Comparison of ENCODE assay signal across 23 cellular contexts in the genomic region with DNA sequence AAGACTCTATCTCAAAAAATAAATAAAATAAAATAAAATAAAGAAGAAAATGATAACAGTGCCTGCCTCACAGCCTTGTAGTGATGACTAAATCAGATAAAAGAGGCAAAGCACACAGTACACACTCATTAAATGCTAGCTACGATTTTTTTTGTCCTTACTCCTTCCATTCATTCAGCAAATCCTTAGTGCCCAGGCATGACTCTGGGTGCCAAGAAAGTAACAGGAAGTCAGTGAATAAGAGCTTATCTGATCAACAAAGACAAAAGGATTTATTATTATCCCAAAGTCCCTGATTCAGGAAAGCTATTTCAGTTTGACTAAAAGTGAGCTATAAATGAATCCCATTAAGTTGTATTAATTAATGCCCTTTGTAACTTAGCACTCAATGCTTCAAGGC.
A peak's percentile ranks its signal among the peaks of the same experiment; 100 is the strongest.
DNase-seq lines count a peak whose midpoint lies in the region; ATAC-seq, FAIRE-seq and TF ChIP-seq lines count a peak whose summit lies in the region.
"Had no signal": no experiment of that assay in that cellular context is flagged by ENCODE, and none has a peak within 500 bp of the region (broad histone marks: within the 10 kb centered on the region; RNA-seq: fewer than 3 reads in every experiment).

No MANE protein-coding gene starts in this region.

- H3K9ac ChIP-seq in PC-3 (ENCODE audit: low read length) (no peak overlapping the region), endothelial cell of umbilical vein (replicated peaks; ENCODE audit: extremely low read depth, insufficient read depth, low read length) (no peak overlapping the region)

- dilution Hi-C loops in endothelial cell of umbilical vein (cut with MboI; ENCODE audit: extremely low pct_ligation_motif_present, low sequenced_read_pairs), result no loop called here

- peaks cover 88% of the 10 kb centered on the region for H3K4me1 Mint-ChIP-seq in stimulated activated naive CD8-positive, alpha-beta T cell treated with anti-CD3 and anti-CD28 coated beads, Interleukin-15, Interleukin-2, amounts not matched to agents 100 ng/mL and 50 ng/mL, for 24 hours (ENCODE audit: low read depth)

- H4K20me1 ChIP-seq in PC-3 (ENCODE audit: low read length) (no peaks in the 10 kb centered on the region), endothelial cell of umbilical vein (replicated peaks; ENCODE audit: control insufficient read depth, extremely low read depth, insufficient read depth, low read length) (no peaks in the 10 kb centered on the region)

- no peak for ATAC-seq in stimulated activated naive CD8-positive, alpha-beta T cell treated with anti-CD3 and anti-CD28 coated beads, Interleukin-15, Interleukin-2, amounts not matched to agents 100 U/mL and 50 U/mL, for 24 hours
- ATAC-seq in PC-3 (peak; percentile 53; the same call in 1 of the 2 replicates), GM19324 (IDR thresholded peaks at IDR 0.05; ENCODE audit: low FRiP score, unreplicated experiment) (no peak)
- ATAC-seq: left colon had no signal

- BruUV-seq in PC-3 (replicated peaks; lab: Mats Ljungman, UMichigan) (no TSS peak), endothelial cell of umbilical vein (replicated peaks; lab: Mats Ljungman, UMichigan) (no TSS peak)

- FAIRE-seq in endothelial cell of umbilical vein (lab: Jason Lieb, UNC), result peak; percentile 95
- FAIRE-seq: bronchial epithelial cell, TTC549 had no signal

- no peaks in the 10 kb centered on the region for H3K27me3 Mint-ChIP-seq in stimulated activated naive CD8-positive, alpha-beta T cell treated with anti-CD3 and anti-CD28 coated beads, Interleukin-15, Interleukin-2, amounts not matched to agents 100 ng/mL and 50 ng/mL, for 24 hours

- H3K36me3 ChIP-seq in PC-3 (ENCODE audit: low read depth, low read length), result no peaks in the 10 kb centered on the region
- no peaks in the 10 kb centered on the region for H3K36me3 ChIP-seq in endothelial cell of umbilical vein (ENCODE audit: control insufficient read depth in 2 of 2, extremely low read depth in 1 of 2, insufficient read depth in 2 of 2, low read length in 2 of 2)

- H3K36me3 Mint-ChIP-seq in stimulated activated naive CD8-positive, alpha-beta T cell treated with anti-CD3 and anti-CD28 coated beads, Interleukin-15, Interleukin-2, amounts not matched to agents 100 ng/mL and 50 ng/mL, for 24 hours (ENCODE audit: low read depth), result peaks cover 7% of the 10 kb centered on the region

- H3K4me3 Mint-ChIP-seq in stimulated activated naive CD8-positive, alpha-beta T cell treated with anti-CD3 and anti-CD28 coated beads, Interleukin-15, Interleukin-2, amounts not matched to agents 100 ng/mL and 50 ng/mL, for 24 hours, result peak overlapping the region; percentile 61

- DNase-seq in stimulated activated naive CD8-positive, alpha-beta T cell treated with anti-CD3 and anti-CD28 coated beads, Interleukin-15, Interleukin-2, amounts not matched to agents 100 U/mL and 50 U/mL, for 24 hours, result no peak
- DNase-seq in PC-3 (peak; percentile 8), endothelial cell of umbilical vein (ENCODE audit: low read depth, low spot score) (peak; percentile 52), KBM-7 (no peak), mesenteric fat pad (ENCODE audit: low spot score) (no peak)
- DNase-seq: activated CD4-positive, alpha-beta T cell treated with anti-CD3 and anti-CD28 coated beads for 48 hours; activated T-cell treated with anti-CD3 and anti-CD28 coated beads for 4 hours; COR-L47; dorsolateral prefrontal cortex; erythroblast; left colon; NCI-H1092; NCI-H2081; NCI-H510A; nucleus accumbens; retina; stimulated activated CD4-positive, alpha-beta T cell treated with anti-CD3 and anti-CD28 coated beads, Interleukin-12 subunit alpha, Interleukin-12 subunit beta, amount 100 ng/mL, for 4 hours; SW 1271; testis had no signal

- in situ Hi-C loops in KBM-7 (cut with MboI; ENCODE audit: low pct_unique_long_range_greater_than_20kb, low sequenced_read_pairs), result no loop called here

- no peaks in the 10 kb centered on the region for H3K9me1 ChIP-seq in endothelial cell of umbilical vein (replicated peaks; ENCODE audit: control insufficient read depth, extremely low read depth, insufficient read depth, low read length)

- no peaks in the 10 kb centered on the region for H3K9me3 ChIP-seq in PC-3 (ENCODE audit: low read length)
- H3K9me3 ChIP-seq in endothelial cell of umbilical vein (replicated peaks; ENCODE audit: control insufficient read depth, insufficient read depth, low read length), result no peaks in the 10 kb centered on the region
- H3K9me3 ChIP-seq: testis had no signal

- H3K4me2 ChIP-seq in PC-3 (ENCODE audit: low read length) (no peak overlapping the region), endothelial cell of umbilical vein (ENCODE audit: insufficient read depth, low read length) (peak overlapping the region; percentile 67)

- H3K27me3 ChIP-seq in PC-3 (ENCODE audit: low read length) (no peaks in the 10 kb centered on the region), endothelial cell of umbilical vein (ENCODE audit: control insufficient read depth in 2 of 2, insufficient read depth in 2 of 2, low read length in 2 of 2) (no peaks in the 10 kb centered on the region)
- H3K27me3 ChIP-seq: testis had no signal

- H3K9me2 ChIP-seq in PC-3 (replicated peaks; ENCODE audit: low read length), result no peaks in the 10 kb centered on the region

- intact Hi-C loops in PC-3 (cut with micrococcal nuclease) (no loop called here), endothelial cell of umbilical vein (cut with micrococcal nuclease) (loop anchor here (5.0 kb wide), 1 partner anchor 32 kb away; no protein-coding TSS in a partner anchor)

- H3K79me2 ChIP-seq in PC-3 (ENCODE audit: low read length) (no peaks in the 10 kb centered on the region), endothelial cell of umbilical vein (ENCODE audit: control insufficient read depth, insufficient read depth, low read length) (no peaks in the 10 kb centered on the region)

- CTCF ChIA-PET in PC-3 (lab: Charles Lee), result interaction anchor here (0.6 kb wide), 1 partner anchor 47 kb away, joined by 3 read pairs; no protein-coding TSS in a partner anchor
- CTCF ChIA-PET in endothelial cell of umbilical vein (lab: Charles Lee), result interaction anchor here (0.9 to 1.1 kb wide), 3 partner anchors 54 to 201 kb away, joined by 3 to 5 read pairs (median 3); no protein-coding TSS in a partner anchor

- H3K27ac ChIP-seq in PC-3 (ENCODE audit: low read length) (no peak overlapping the region), endothelial cell of umbilical vein (ENCODE audit: insufficient read depth, low read depth, low read length) (no peak overlapping the region)
- H3K27ac ChIP-seq: dorsolateral prefrontal cortex, testis had no signal

- POLR2A ChIA-PET in PC-3 (lab: Charles Lee; ENCODE audit: unreplicated experiment) (interaction anchor here (0.6 kb wide), 1 partner anchor 42 kb away, joined by 3 read pairs; no protein-coding TSS in a partner anchor), endothelial cell of umbilical vein (lab: Charles Lee) (interaction anchor here (0.6 kb wide), 1 partner anchor 26 kb away, joined by 4 read pairs; no protein-coding TSS in a partner anchor)

- H3K4me3 ChIP-seq in PC-3 (ENCODE audit: low read length) (no peak overlapping the region), endothelial cell of umbilical vein (replicated peaks in 1 of 3; ENCODE audit: insufficient read depth in 1 of 3, low read depth in 1 of 3, low read length in 3 of 3) (no peak overlapping the region)
- H3K4me3 ChIP-seq: dorsolateral prefrontal cortex, testis had no signal

- H2AFZ ChIP-seq in PC-3 (ENCODE audit: low read length) (no peak overlapping the region), endothelial cell of umbilical vein (ENCODE audit: low read depth, low read length) (no peak overlapping the region)

- TF ChIP-seq POLR2A in endothelial cell of umbilical vein (IDR thresholded peaks at IDR 0.05; ENCODE audit: low read depth, low read length), result no peak

- no peaks in the 10 kb centered on the region for H3K9me3 Mint-ChIP-seq in stimulated activated naive CD8-positive, alpha-beta T cell treated with anti-CD3 and anti-CD28 coated beads, Interleukin-15, Interleukin-2, amounts not matched to agents 100 ng/mL and 50 ng/mL, for 24 hours

- peaks cover 5% of the 10 kb centered on the region; the same call in 1 of the 2 replicates for H3K4me1 ChIP-seq in PC-3 (ENCODE audit: insufficient read depth, low read length)
- peaks cover 15% of the 10 kb centered on the region for H3K4me1 ChIP-seq in endothelial cell of umbilical vein (ENCODE audit: control insufficient read depth, extremely low read depth, insufficient read depth, low read length)
- H3K4me1 ChIP-seq: testis had no signal

- TF ChIP-seq CTCF in PC-3 (conservative IDR thresholded peaks at IDR 0.05; ENCODE audit: low read depth, low read length), result no peak
- TF ChIP-seq CTCF in endothelial cell of umbilical vein (IDR thresholded peaks at IDR 0.05; ENCODE audit: extremely low read depth in 1 of 2, insufficient read depth in 1 of 2, low read depth in 1 of 2, low read length in 2 of 2), result no peak

- H3K27ac Mint-ChIP-seq in stimulated activated naive CD8-positive, alpha-beta T cell treated with anti-CD3 and anti-CD28 coated beads, Interleukin-15, Interleukin-2, amounts not matched to agents 100 ng/mL and 50 ng/mL, for 24 hours, result peak overlapping the region; percentile 97

- H3F3A ChIP-seq in PC-3 (ENCODE audit: low read length, unreplicated experiment), result no peaks in the 10 kb centered on the region

TF ChIP-seq in endothelial cell of umbilical vein, 7 proteins besides CTCF, POLR2A, EP300 and RAD21:
- TF ChIP-seq EZH2 (IDR thresholded peaks at IDR 0.05; ENCODE audit: borderline replicate concordance, low read depth, low read length, severe bottlenecking) (no peak), POLR2AphosphoS5 (IDR thresholded peaks at IDR 0.05; ENCODE audit: insufficient read depth, low read depth, low read length) (no peak), MYC (IDR thresholded peaks at IDR 0.05; ENCODE audit: low read depth, low read length) (no peak), GATA2 (IDR thresholded peaks at IDR 0.05; ENCODE audit: insufficient read depth, insufficient read length, low read depth, low read length) (peak; percentile 79), FOS (IDR thresholded peaks at IDR 0.05; ENCODE audit: borderline replicate concordance, insufficient read depth, low read length) (peak; percentile 14), JUN (IDR thresholded peaks at IDR 0.05; ENCODE audit: borderline replicate concordance, insufficient read depth, insufficient read length, low read depth) (peak; percentile 27)
- TF ChIP-seq, protein P1, sequence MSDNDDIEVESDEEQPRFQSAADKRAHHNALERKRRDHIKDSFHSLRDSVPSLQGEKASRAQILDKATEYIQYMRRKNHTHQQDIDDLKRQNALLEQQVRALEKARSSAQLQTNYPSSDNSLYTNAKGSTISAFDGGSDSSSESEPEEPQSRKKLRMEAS (IDR thresholded peaks at IDR 0.05; ENCODE audit: insufficient read depth, insufficient read length), result no peak

Comparison
In these comparisons a context has a peak if more than half of its experiments do, and no peak if none do; other contexts are left out.
1. DNase-seq: peak in PC-3 (single experiment) and endothelial cell of umbilical vein (single experiment); none in stimulated activated naive CD8-positive, alpha-beta T cell treated with anti-CD3 and anti-CD28 coated beads, Interleukin-15, Interleukin-2, amounts not matched to agents 100 U/mL and 50 U/mL, for 24 hours (single experiment), KBM-7 (single experiment) and mesenteric fat pad (single experiment).